Comparison of ENCODE assay signal across 8 cellular contexts in the genomic region with DNA sequence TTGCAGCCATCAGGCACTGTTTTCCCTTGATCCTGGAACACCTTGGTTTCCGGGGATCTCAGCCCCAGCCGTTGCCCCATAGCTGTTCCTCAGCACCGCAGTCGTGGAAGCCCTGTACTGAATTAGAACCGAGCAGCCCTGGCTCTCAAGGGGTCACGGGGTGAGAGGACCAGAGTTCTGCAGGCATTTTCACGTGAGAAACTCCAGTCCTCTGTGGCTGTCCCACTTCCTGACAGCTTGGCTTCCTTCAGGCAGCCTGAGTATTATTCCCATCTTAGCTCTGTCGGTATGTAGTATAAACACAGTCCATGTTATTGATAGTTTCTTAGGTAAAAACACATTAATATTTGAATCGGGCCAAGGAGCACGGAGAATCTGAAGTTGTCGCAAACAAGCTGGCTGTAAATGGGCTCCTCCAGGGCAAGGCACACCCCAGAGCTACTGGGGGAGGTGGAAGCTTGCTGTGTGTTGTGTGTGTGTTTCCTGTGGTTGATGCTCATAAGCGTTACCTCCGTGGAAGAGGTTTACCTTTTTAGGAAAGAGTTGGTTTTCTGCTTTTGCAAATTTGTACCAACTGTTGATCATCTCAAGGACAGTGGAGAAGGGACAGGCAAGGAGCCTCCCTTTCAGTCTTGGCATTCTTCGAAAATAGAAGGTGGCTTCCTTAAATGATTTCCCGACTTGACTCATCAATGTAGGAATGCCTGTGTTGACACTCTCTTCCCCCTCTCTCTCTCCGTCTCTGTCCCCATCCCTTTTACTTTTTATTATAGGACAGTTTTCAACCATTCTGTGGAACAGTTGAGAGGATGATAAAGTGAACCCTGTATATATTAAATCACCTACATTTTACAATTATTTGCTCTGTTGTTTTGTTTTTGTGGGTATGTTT.
DNase-seq lines count a peak whose midpoint lies in the region; ATAC-seq and TF ChIP-seq lines count a peak whose summit lies in the region.

No MANE protein-coding gene starts in this region.

- peak overlapping the region in 3 of 4 donors; percentile 11 to 68 (median 32) for H3K27ac ChIP-seq in esophagus squamous epithelium

- peak overlapping the region; percentile 48 for H3K4me3 Mint-ChIP-seq in activated CD4-positive, alpha-beta T cell treated with anti-CD3 and anti-CD28 coated beads, Interleukin-2, amount 10 ng/mL, durations not matched to agents 7 days and 5 days

- H3K9me3 Mint-ChIP-seq in activated CD4-positive, alpha-beta T cell treated with anti-CD3 and anti-CD28 coated beads, Interleukin-2, amount 10 ng/mL, durations not matched to agents 7 days and 5 days = peaks cover 9% of the 10 kb centered on the region

- H3K27ac Mint-ChIP-seq in activated CD4-positive, alpha-beta T cell treated with anti-CD3 and anti-CD28 coated beads, Interleukin-2, amount 10 ng/mL, durations not matched to agents 7 days and 5 days = peak overlapping the region; percentile 91

- H3K4me1 ChIP-seq in esophagus squamous epithelium = peaks cover 0 to 37% (median 10%) of the 10 kb centered on the region in 3 donors

- H3K4me1 Mint-ChIP-seq in activated CD4-positive, alpha-beta T cell treated with anti-CD3 and anti-CD28 coated beads, Interleukin-2, amount 10 ng/mL, durations not matched to agents 7 days and 5 days = peaks cover 93% of the 10 kb centered on the region

- DNase-seq in activated CD4-positive, alpha-beta T cell treated with anti-CD3 and anti-CD28 coated beads for 1 hour = peak; percentile 42
- no peak for DNase-seq in activated CD4-positive, alpha-beta T cell treated with anti-CD3 and anti-CD28 coated beads, Interleukin-2, amount 50 U/mL, for 48 hours
- peak; percentile 79 for DNase-seq in activated CD4-positive, alpha-beta T cell treated with anti-CD3 and anti-CD28 coated beads, Interleukin-2, amount 10 ng/mL, durations not matched to agents 7 days and 5 days
- DNase-seq in esophagus squamous epithelium (lab: John Stamatoyannopoulos, UW) (no peak), NCI-H2029 treated with DMSO at 0.1 percent for 48 hours (lab: John Stamatoyannopoulos, UW) (no peak), foreskin fibroblast (no peak), UCSD-AML1 (lab: John Stamatoyannopoulos, UW; ENCODE audit: unreplicated experiment) (no peak)
- peak; percentile 48 for DNase-seq in stimulated activated naive CD8-positive, alpha-beta T cell treated with anti-CD3 and anti-CD28 coated beads, Interleukin-15, Interleukin-2, amounts not matched to agents 100 U/mL and 50 U/mL, for 24 hours

- TF ChIP-seq CTCF in esophagus squamous epithelium (IDR thresholded peaks at IDR 0.05) (no peak), foreskin fibroblast (IDR thresholded peaks at IDR 0.05; ENCODE audit: low read depth, low read length) (no peak)

- CTCF ChIA-PET in activated CD4-positive, alpha-beta T cell treated with anti-CD3 and anti-CD28 coated beads, Interleukin-2, amount 10 ng/mL, durations not matched to agents 7 days and 5 days (lab: Charles Lee) = interaction anchor here (0.9 to 1.8 kb wide), 4 partner anchors 8 to 117 kb away, joined by 3 to 6 read pairs (median 3); no protein-coding TSS in a partner anchor

- H3K27me3 Mint-ChIP-seq in activated CD4-positive, alpha-beta T cell treated with anti-CD3 and anti-CD28 coated beads, Interleukin-2, amount 10 ng/mL, durations not matched to agents 7 days and 5 days = no peaks in the 10 kb centered on the region

- H3K4me3 ChIP-seq in esophagus squamous epithelium = no peak overlapping the region
- no peak overlapping the region for H3K4me3 ChIP-seq in foreskin fibroblast (ENCODE audit: low read depth in 1 of 2, low read length in 2 of 2)

- H3K36me3 Mint-ChIP-seq in activated CD4-positive, alpha-beta T cell treated with anti-CD3 and anti-CD28 coated beads, Interleukin-2, amount 10 ng/mL, durations not matched to agents 7 days and 5 days (ENCODE audit: low read depth) = peaks cover 54% of the 10 kb centered on the region

- no peaks in the 10 kb centered on the region for H3K9me3 ChIP-seq in esophagus squamous epithelium

- no peak for TF ChIP-seq POLR2A in esophagus squamous epithelium (IDR thresholded peaks at IDR 0.05)

- no peaks in the 10 kb centered on the region for H3K27me3 ChIP-seq in esophagus squamous epithelium

- peaks cover 0 to 21% (median 0%) of the 10 kb centered on the region in 3 donors for H3K36me3 ChIP-seq in esophagus squamous epithelium

- peak; percentile 41 for ATAC-seq in stimulated activated naive CD8-positive, alpha-beta T cell treated with anti-CD3 and anti-CD28 coated beads, Interleukin-15, Interleukin-2, amounts not matched to agents 100 U/mL and 50 U/mL, for 24 hours

- intact Hi-C loops in esophagus squamous epithelium (cut with DNase I) = no loop called here

- POLR2A ChIA-PET in activated CD4-positive, alpha-beta T cell treated with anti-CD3 and anti-CD28 coated beads, Interleukin-2, amount 10 ng/mL, durations not matched to agents 7 days and 5 days (lab: Charles Lee) = interaction anchor here (0.6 to 1.2 kb wide), 4 partner anchors 8 to 140 kb away, joined by 3 to 6 read pairs (median 4); no protein-coding TSS in a partner anchor

- WGBS in esophagus squamous epithelium, 2 donors = 54 to 57% methylated on average over 16 of the region's 16 CpGs

Comparison
In these comparisons a context has a peak if more than half of its experiments do, and no peak if none do; other contexts are left out.
1. DNase-seq: peak in activated CD4-positive, alpha-beta T cell treated with anti-CD3 and anti-CD28 coated beads for 1 hour (single experiment), activated CD4-positive, alpha-beta T cell treated with anti-CD3 and anti-CD28 coated beads, Interleukin-2, amount 10 ng/mL, durations not matched to agents 7 days and 5 days (single experiment) and stimulated activated naive CD8-positive, alpha-beta T cell treated with anti-CD3 and anti-CD28 coated beads, Interleukin-15, Interleukin-2, amounts not matched to agents 100 U/mL and 50 U/mL, for 24 hours (single experiment); none in activated CD4-positive, alpha-beta T cell treated with anti-CD3 and anti-CD28 coated beads, Interleukin-2, amount 50 U/mL, for 48 hours (0 of 2), esophagus squamous epithelium (single experiment), NCI-H2029 treated with DMSO at 0.1 percent for 48 hours (single experiment), foreskin fibroblast (0 of 2) and UCSD-AML1 (single experiment).